Comparison of ENCODE assay signal across 11 cellular contexts in genomic region chr5:167261309-167262100, GRCh38.
DNase-seq lines count a peak whose midpoint lies in the region; ATAC-seq and TF ChIP-seq lines count a peak whose summit lies in the region.
"Had no signal": no experiment of that assay in that cellular context is flagged by ENCODE, and none has a peak within 500 bp of the region (broad histone marks: within the 10 kb centered on the region; RNA-seq: fewer than 3 reads in every experiment).

No MANE protein-coding gene starts in this region.

- H3K27me3 ChIP-seq in Loucy (ENCODE audit: insufficient read depth, low read length, poor library complexity, severe bottlenecking) = no peaks in the 10 kb centered on the region
- H3K27me3 ChIP-seq: thyroid gland had no signal

- H3K79me2 ChIP-seq in Loucy (ENCODE audit: insufficient read depth, low read length) = no peaks in the 10 kb centered on the region

- H3K9me3 Mint-ChIP-seq in chondrocyte (ENCODE audit: low read depth) (peaks cover 2% of the 10 kb centered on the region), neural crest cell (no peaks in the 10 kb centered on the region)

- ATAC-seq in Right ventricle myocardium inferior (no peak), GM21367 (IDR thresholded peaks at IDR 0.05; ENCODE audit: unreplicated experiment) (no peak)

- H3K4me3 Mint-ChIP-seq in chondrocyte (ENCODE audit: unreplicated experiment) (no peak overlapping the region), neural crest cell (no peak overlapping the region)
- H3K4me3 Mint-ChIP-seq: activated B cell treated with CpG ODN at 0.5 μM for 24 hours; activated naive CD8-positive, alpha-beta T cell had no signal

- DNase-seq in GM12865 (ENCODE audit: low read depth) (peak; percentile 10), chondrocyte (ENCODE audit: low spot score) (no peak), neural crest cell (ENCODE audit: low read depth, low spot score) (no peak), Right ventricle myocardium inferior (ENCODE audit: missing footprints) (no peak), cortex of kidney (lab: John Stamatoyannopoulos, UW) (no peak), NCI-H1930 (lab: John Stamatoyannopoulos, UW) (no peak)
- DNase-seq: activated B cell treated with CpG ODN at 0.5 μM for 24 hours, thyroid gland had no signal

- no peaks in the 10 kb centered on the region for H3K4me1 ChIP-seq in Loucy (ENCODE audit: insufficient read depth, low read length, poor library complexity, severe bottlenecking)
- H3K4me1 ChIP-seq: thyroid gland had no signal

- no peaks in the 10 kb centered on the region for H3K36me3 ChIP-seq in Loucy (ENCODE audit: insufficient read depth, low read length)
- H3K36me3 ChIP-seq: thyroid gland had no signal

- no peak overlapping the region for H3K9ac ChIP-seq in Loucy (ENCODE audit: low read depth, low read length, poor library complexity, severe bottlenecking)

- no peak overlapping the region for H2AFZ ChIP-seq in Loucy (ENCODE audit: low read length)

- H4K20me1 ChIP-seq in Loucy (ENCODE audit: insufficient read depth, low read length, poor library complexity, severe bottlenecking) = no peaks in the 10 kb centered on the region

- H3K27ac Mint-ChIP-seq in chondrocyte (ENCODE audit: unreplicated experiment) (no peak overlapping the region), neural crest cell (ENCODE audit: unreplicated experiment) (no peak overlapping the region)
- H3K27ac Mint-ChIP-seq: activated B cell treated with CpG ODN at 0.5 μM for 24 hours; activated naive CD8-positive, alpha-beta T cell had no signal

- H3F3A ChIP-seq in Loucy (ENCODE audit: low read depth) = no peaks in the 10 kb centered on the region

- H3K27me3 Mint-ChIP-seq in chondrocyte (ENCODE audit: low read depth) (peaks cover 7% of the 10 kb centered on the region), neural crest cell (ENCODE audit: low read depth) (no peaks in the 10 kb centered on the region)
- H3K27me3 Mint-ChIP-seq: activated B cell treated with CpG ODN at 0.5 μM for 24 hours; activated naive CD8-positive, alpha-beta T cell had no signal

- H3K36me3 Mint-ChIP-seq in chondrocyte (ENCODE audit: low read depth) = no peaks in the 10 kb centered on the region
- H3K36me3 Mint-ChIP-seq in neural crest cell (ENCODE audit: low read depth) = no peaks in the 10 kb centered on the region
- H3K36me3 Mint-ChIP-seq: activated naive CD8-positive, alpha-beta T cell had no signal

- intact Hi-C loops in Right ventricle myocardium inferior (cut with DNase I) = no loop called here

- H3K4me1 Mint-ChIP-seq in chondrocyte (ENCODE audit: low read depth) (peaks cover 7% of the 10 kb centered on the region), neural crest cell (no peaks in the 10 kb centered on the region)
- H3K4me1 Mint-ChIP-seq: activated B cell treated with CpG ODN at 0.5 μM for 24 hours had no signal

- no peak overlapping the region for H3K4me2 ChIP-seq in Loucy (ENCODE audit: low read depth, low read length, poor library complexity, severe bottlenecking)

- H3K4me3 ChIP-seq in GM12865 (ENCODE audit: low read depth, low read length) (no peak overlapping the region), Loucy (ENCODE audit: low read length, poor library complexity, severe bottlenecking) (no peak overlapping the region)
- H3K4me3 ChIP-seq: thyroid gland had no signal

- no peaks in the 10 kb centered on the region for H3K9me2 ChIP-seq in Loucy (replicated peaks; ENCODE audit: low read depth, low read length)

- TF ChIP-seq CTCF in GM12865 (IDR thresholded peaks at IDR 0.05; ENCODE audit: insufficient read depth, low read depth, low read length, missing control alignments) (peak; percentile 35), Loucy (conservative IDR thresholded peaks at IDR 0.05; ENCODE audit: low read length) (peak; percentile 39), chondrocyte (IDR thresholded peaks at IDR 0.05) (peak; percentile 58), neural crest cell (conservative IDR thresholded peaks at IDR 0.05) (peak; percentile 39)

- no peaks in the 10 kb centered on the region for H3K9me3 ChIP-seq in Loucy (ENCODE audit: insufficient read depth, low read depth, low read length)
- H3K9me3 ChIP-seq: thyroid gland had no signal
